In the genomic region with DNA sequence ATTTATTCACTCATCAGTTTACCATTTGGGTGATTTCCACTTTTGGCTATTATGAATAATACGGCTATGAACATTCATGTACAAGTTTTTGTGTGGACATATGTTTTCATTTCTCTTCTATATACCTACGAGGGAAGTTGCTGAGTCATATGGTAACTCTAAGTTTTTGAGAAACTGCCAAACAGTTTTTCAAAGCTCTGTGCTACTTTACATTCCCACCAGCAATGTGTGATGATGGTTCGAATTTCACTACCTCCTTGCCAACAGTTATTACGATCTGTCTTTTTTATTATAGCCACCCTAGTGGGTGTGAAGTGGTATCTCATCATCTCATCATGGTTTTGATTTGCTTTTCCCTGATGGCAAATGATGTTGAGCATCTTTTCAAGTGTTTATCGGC, we compare ENCODE assay signal across 11 cellular contexts.
DNase-seq lines count a peak whose midpoint lies in the region; TF ChIP-seq lines count a peak whose summit lies in the region.
"Had no signal": no experiment of that assay in that cellular context is flagged by ENCODE, and none has a peak within 500 bp of the region (broad histone marks: within the 10 kb centered on the region; RNA-seq: fewer than 3 reads in every experiment).

No MANE protein-coding gene starts in this region.

- H4K20me1 ChIP-seq in GM23248 (ENCODE audit: insufficient read depth): no peaks in the 10 kb centered on the region
- H4K20me1 ChIP-seq in fibroblast of lung (ENCODE audit: control insufficient read depth, extremely low read depth, insufficient read depth, low read length): no peaks in the 10 kb centered on the region

- in situ Hi-C loops in GM23248 (cut with MboI): loop anchor here (10.0 kb wide), 1 partner anchor 63 kb away; no protein-coding TSS in a partner anchor

- POLR2A ChIA-PET in GM10248 (lab: Yijun Ruan, JAX): no interaction called here

- no peaks in the 10 kb centered on the region for H3K9me2 ChIP-seq in GM23248 (ENCODE audit: insufficient read depth)

- H3K4me1 ChIP-seq in GM23248 (ENCODE audit: insufficient read depth) (peaks cover 4% of the 10 kb centered on the region), fibroblast of lung (ENCODE audit: control insufficient read depth, extremely low read depth, insufficient read depth, low read length) (peaks cover 4% of the 10 kb centered on the region)

- TF ChIP-seq POLR2A in erythroblast (IDR thresholded peaks at IDR 0.05; ENCODE audit: low read length): no peak

- H3F3A ChIP-seq in GM23248 (ENCODE audit: insufficient read depth): peaks cover 21% of the 10 kb centered on the region; the same call in 1 of the 2 replicates

- TF ChIP-seq CTCF in fibroblast of lung (conservative IDR thresholded peaks at IDR 0.05 in 1 of 2, IDR thresholded peaks at IDR 0.05 in 1 of 2; ENCODE audit: low read depth in 1 of 2, low read length in 2 of 2) (no peak), GM10248 (IDR thresholded peaks at IDR 0.05; ENCODE audit: control extremely low read depth, extremely low read depth, low read depth, missing control alignments) (no peak)

- peak; percentile 57 for DNase-seq in Daoy (ENCODE audit: low read depth)
- peak; percentile 83 for DNase-seq in GM23248
- peak; percentile 73 for DNase-seq in NCI-H345 (lab: John Stamatoyannopoulos, UW)
- DNase-seq in fibroblast of lung (ENCODE audit: low read depth in 2 of 2): peak; percentile 79 to 87
- DNase-seq in SIG-M5 treated with dmso at 0.1 percent for 504 hours (lab: John Stamatoyannopoulos, UW; ENCODE audit: unreplicated experiment): no peak
- DNase-seq in substantia nigra (lab: John Stamatoyannopoulos, UW): no peak
- DNase-seq in erythroblast (lab: John Stamatoyannopoulos, UW): no peak
- DNase-seq in GM10248 (ENCODE audit: extremely low spot score): no peak
- DNase-seq: activated CD4-positive, alpha-beta T cell treated with anti-CD3 and anti-CD28 coated beads for 4 hours; immature natural killer cell had no signal

- H2AFZ ChIP-seq in GM23248: no peak overlapping the region
- H2AFZ ChIP-seq in fibroblast of lung (ENCODE audit: low read length): no peak overlapping the region

- H3K36me3 ChIP-seq in GM23248 (ENCODE audit: low read depth) (no peaks in the 10 kb centered on the region), fibroblast of lung (ENCODE audit: control insufficient read depth, insufficient read depth, low read length) (no peaks in the 10 kb centered on the region)
- H3K36me3 ChIP-seq: ascending aorta had no signal

- H3K9ac ChIP-seq in GM23248 (no peak overlapping the region), fibroblast of lung (ENCODE audit: insufficient read depth, low read length) (no peak overlapping the region)

- 24 to 25% methylated on average over 5 of the region's 5 CpGs for WGBS in GM23248 (ENCODE audit: low coverage in 1 of 2, low lambda C conversion rate in 2 of 2, missing lambda C conversion rate in 2 of 2), 2 experiments

- H3K27ac ChIP-seq in GM23248 (no peak overlapping the region), fibroblast of lung (ENCODE audit: insufficient read depth, low read length) (no peak overlapping the region), substantia nigra (ENCODE audit: low read depth, low read length, poor library complexity, severe bottlenecking) (no peak overlapping the region)
- H3K27ac ChIP-seq: ascending aorta had no signal

- H3K9me3 ChIP-seq in GM23248 (ENCODE audit: low read depth) (no peaks in the 10 kb centered on the region), fibroblast of lung (ENCODE audit: control insufficient read depth, insufficient read depth, low read depth, low read length) (no peaks in the 10 kb centered on the region)
- H3K9me3 ChIP-seq: ascending aorta had no signal

- H3K27me3 ChIP-seq in GM23248 (replicated peaks; ENCODE audit: insufficient read depth) (no peaks in the 10 kb centered on the region; the same call in 1 of the 2 replicates), fibroblast of lung (ENCODE audit: control insufficient read depth, insufficient read depth, low read length) (peaks cover 3% of the 10 kb centered on the region)
- H3K27me3 ChIP-seq: ascending aorta had no signal

- CTCF ChIA-PET in GM10248 (lab: Yijun Ruan, JAX): interaction anchor here (1.4 kb wide), 1 partner anchor 13 kb away, joined by 3 read pairs; no protein-coding TSS in a partner anchor

- no peaks in the 10 kb centered on the region for H3K79me2 ChIP-seq in GM23248 (ENCODE audit: insufficient read depth)
- no peaks in the 10 kb centered on the region for H3K79me2 ChIP-seq in fibroblast of lung (ENCODE audit: control insufficient read depth, insufficient read depth, low read length)

- H3K4me3 ChIP-seq in GM23248: no peak overlapping the region
- H3K4me3 ChIP-seq in fibroblast of lung (replicated peaks in 1 of 4; ENCODE audit: control extremely low read depth in 1 of 4, insufficient read depth in 1 of 4, low read depth in 3 of 4, low read length in 4 of 4): no peak overlapping the region
- H3K4me3 ChIP-seq: ascending aorta had no signal

- no peak overlapping the region for H3K4me2 ChIP-seq in GM23248 (ENCODE audit: unreplicated experiment)
- H3K4me2 ChIP-seq in fibroblast of lung (ENCODE audit: extremely low read depth, insufficient read depth, low read length): no peak overlapping the region

Comparison
In these comparisons a context has a peak if more than half of its experiments do, and no peak if none do; other contexts are left out.
1. DNase-seq: peak in Daoy (single experiment), GM23248 (single experiment), NCI-H345 (single experiment) and fibroblast of lung (2 of 2); none in SIG-M5 treated with dmso at 0.1 percent for 504 hours (single experiment), substantia nigra (0 of 49), erythroblast (0 of 2) and GM10248 (single experiment).